Comparison of ENCODE assay signal across 18 cellular contexts in the genomic region with DNA sequence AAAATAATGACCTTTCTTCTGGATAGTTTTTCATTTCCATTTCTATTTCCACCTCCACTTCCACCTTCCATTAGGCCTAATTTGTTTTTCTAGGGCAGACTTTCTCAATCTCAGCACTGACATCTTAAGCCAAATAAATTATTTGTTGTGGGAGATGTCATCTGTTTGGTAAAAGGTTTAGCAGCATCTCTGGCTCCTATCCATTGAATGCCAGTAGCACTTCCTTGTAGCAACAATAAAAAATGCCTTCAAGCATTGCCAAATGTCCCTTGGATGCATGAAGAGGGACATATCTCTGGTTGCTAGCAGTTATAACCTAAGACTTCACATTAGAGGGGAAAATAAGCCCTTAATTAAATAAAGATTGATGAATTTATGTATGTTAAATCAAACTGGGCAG. TPM values are rescaled to one million over a fixed set of nuclear protein-coding genes. Genes with fewer than 3 reads are reported as not detected.
A peak's percentile ranks its signal among the peaks of the same experiment; 100 is the strongest.
DNase-seq lines count a peak whose midpoint lies in the region; ATAC-seq lines count a peak whose summit lies in the region.
"Had no signal": no experiment of that assay in that cellular context is flagged by ENCODE, and none has a peak within 500 bp of the region (broad histone marks: within the 10 kb centered on the region; RNA-seq: fewer than 3 reads in every experiment).

No MANE protein-coding gene starts in this region.

- in situ Hi-C loops in G401 (cut with HindIII; ENCODE audit: low sequenced_read_pairs), result no loop called here

- no peak for ATAC-seq in HG02852 (IDR thresholded peaks at IDR 0.05; ENCODE audit: unreplicated experiment)
- ATAC-seq: A549; CD8-positive, alpha-beta T cell; GM12878 had no signal

- DNase-seq in G401 (ENCODE audit: low spot score) (peak; percentile 97), cerebellar cortex (ENCODE audit: low spot score) (peak; percentile 96), cerebellum (ENCODE audit: low spot score) (peak; percentile 67), DMS153 treated with DMSO at 0.1 percent for 48 hours (lab: John Stamatoyannopoulos, UW; ENCODE audit: unreplicated experiment) (no peak), DMS79 (lab: John Stamatoyannopoulos, UW) (no peak)
- DNase-seq: AML-193; Caco-2; Calu3; CD4-positive, alpha-beta T cell; CD8-positive, alpha-beta T cell; DMS53; DMS79 treated with DMSO at 0.1 percent for 48 hours; GDM1 had no signal

RNA-seq across cellular contexts. Expression of a gene that starts 1.9 kb away (rescaled TPM):
- total RNA-seq in G401 (2014; rRNA removed; shearing (Covaris generic)), result not detected in 2 replicates
- total RNA-seq in cerebellum, result not detected
- total RNA-seq: A172; B cell; Caco-2; Calu3; CD4-positive, alpha-beta T cell; CD8-positive, alpha-beta T cell; GM12878 had no signal

RNA-seq across cellular contexts. Expression of a gene that starts 18.3 kb away (rescaled TPM):
- total RNA-seq in G401 (2014; rRNA removed; shearing (Covaris generic)), result not detected in 2 replicates
- total RNA-seq in cerebellum, result not detected
- total RNA-seq: A172; B cell; Caco-2; Calu3; CD4-positive, alpha-beta T cell; CD8-positive, alpha-beta T cell; GM12878 had no signal

Comparison
In these comparisons a context has a peak if more than half of its experiments do, and no peak if none do; other contexts are left out.
1. DNase-seq: peak in G401 (single experiment), cerebellar cortex (single experiment) and cerebellum (single experiment); none in DMS153 treated with DMSO at 0.1 percent for 48 hours (single experiment) and DMS79 (single experiment).